Comparison of ENCODE assay signal across 8 cellular contexts in the genomic region with DNA sequence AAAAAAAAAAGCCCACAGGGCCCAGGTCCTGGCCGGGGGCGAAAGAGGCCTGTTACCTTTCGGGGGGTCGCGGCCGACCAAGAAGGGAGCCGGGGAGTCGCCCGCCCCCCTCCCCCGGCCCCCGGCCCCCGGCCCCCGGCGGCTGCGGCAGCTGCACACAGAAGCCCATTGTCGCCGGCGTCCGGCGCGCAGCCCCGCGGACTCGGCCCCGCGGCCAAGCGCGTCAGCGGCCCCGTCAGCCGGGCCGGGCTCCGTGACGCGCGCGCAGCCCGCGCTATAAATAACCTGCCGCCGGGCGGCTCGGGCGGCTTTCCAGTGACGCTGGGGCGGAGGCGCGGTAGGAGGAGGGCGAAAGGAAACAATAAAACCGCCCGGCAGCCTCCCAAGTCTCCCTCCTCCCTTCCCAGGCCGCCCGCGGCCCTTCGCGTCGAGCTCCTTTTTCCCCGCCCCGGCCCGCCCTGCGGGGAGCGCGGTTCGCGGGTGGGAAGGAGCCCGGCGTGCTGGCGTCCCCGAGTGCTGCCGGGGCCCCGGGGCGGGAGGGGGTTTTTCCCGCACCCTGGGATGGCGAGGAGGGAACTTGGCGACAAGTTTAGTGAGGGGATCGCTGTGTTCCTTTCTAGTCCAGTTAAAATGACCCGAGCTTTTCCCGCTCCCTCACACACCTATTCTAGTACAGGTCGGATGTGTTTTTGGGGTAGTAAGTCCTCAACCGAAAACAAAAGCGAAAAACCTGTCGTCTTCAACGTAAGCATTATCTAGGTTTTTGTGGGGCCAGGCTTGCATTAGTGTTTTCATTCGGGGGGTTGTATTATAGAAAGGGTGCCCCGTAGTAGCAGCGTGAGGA. TPM values are rescaled to one million over a fixed set of nuclear protein-coding genes. Genes with fewer than 3 reads are reported as not detected.
A peak's percentile ranks its signal among the peaks of the same experiment; 100 is the strongest.
DNase-seq lines count a peak whose midpoint lies in the region; ATAC-seq, FAIRE-seq and TF ChIP-seq lines count a peak whose summit lies in the region.

No MANE protein-coding gene starts in this region.

- peak; percentile 65 to 90 for DNase-seq in A549 (ENCODE audit: low read depth in 1 of 2, low spot score in 1 of 2)
- DNase-seq in NCI-H2171 (lab: John Stamatoyannopoulos, UW), result peak; percentile 82
- DNase-seq in activated B cell treated with CpG ODN at 0.5 μM for 24 hours, result peak; percentile 88
- peak; percentile 20 to 94 (median 85) for DNase-seq in caudate nucleus (lab: John Stamatoyannopoulos, UW)
- peak; percentile 95 for DNase-seq in islet precursor cell
- peak; percentile 76 to 84 for DNase-seq in stimulated activated CD4-positive, alpha-beta T cell treated with anti-CD3 and anti-CD28 coated beads, Interleukin-12 subunit alpha, Interleukin-12 subunit beta, amount 100 ng/mL, for 24 hours (ENCODE audit: low read depth in 2 of 2)

- no peaks in the 10 kb centered on the region for H3K9me3 ChIP-seq in A549

- peak; percentile 77 to 78 for ATAC-seq in A549
- peak; percentile 46 for ATAC-seq in GM18861 (IDR thresholded peaks at IDR 0.05; ENCODE audit: unreplicated experiment)
- peak; percentile 46 for ATAC-seq in HG03066 (IDR thresholded peaks at IDR 0.05; ENCODE audit: low read depth, unreplicated experiment)
- ATAC-seq in activated B cell treated with CpG ODN at 0.5 μM for 24 hours (ENCODE audit: low read depth), result peak; percentile 46

- H3K27ac Mint-ChIP-seq in activated B cell treated with CpG ODN at 0.5 μM for 24 hours, result peak overlapping the region; percentile 97

- FAIRE-seq in A549 (lab: Jason Lieb, UNC), result no peak

- H3K4me3 ChIP-seq in A549, result peak overlapping the region; percentile 93

- peaks cover 39% of the 10 kb centered on the region for H3K4me1 ChIP-seq in A549

- peak; percentile 37; the same call in 1 of the 2 replicates for TF ChIP-seq POLR2A in A549 (IDR thresholded peaks at IDR 0.05; ENCODE audit: low read length)

- intact Hi-C loops in activated B cell treated with CpG ODN at 0.5 μM for 24 hours (cut with micrococcal nuclease), result no loop called here

- no peaks in the 10 kb centered on the region for H3K9me3 Mint-ChIP-seq in activated B cell treated with CpG ODN at 0.5 μM for 24 hours

- peak overlapping the region; percentile 92 for H3K4me3 Mint-ChIP-seq in activated B cell treated with CpG ODN at 0.5 μM for 24 hours

- WGBS in A549 (ENCODE audit: missing lambda C conversion rate), result 1% methylated on average over 42 of the region's 86 CpGs

- no peak for TF ChIP-seq EP300 in A549 (IDR thresholded peaks at IDR 0.05)

- POLR2A ChIA-PET in A549 (lab: Yijun Ruan, JAX) (interaction anchor here (0.6 to 1.8 kb wide), 16 partner anchors 9 to 840 kb away, joined by 3 to 26 read pairs (median 3); partner anchors contain the start of gene NR4A2), activated B cell treated with CpG ODN at 0.5 μM for 24 hours (lab: Charles Lee) (interaction anchor here (0.5 to 5.4 kb wide), 20 partner anchors 10 to 1534 kb away, joined by 3 to 120 read pairs (median 4); partner anchors contain the start of genes GPD2 and NR4A2)

- no peaks in the 10 kb centered on the region for H3K27me3 Mint-ChIP-seq in activated B cell treated with CpG ODN at 0.5 μM for 24 hours

- peak overlapping the region; percentile 88 for H3K4me2 ChIP-seq in A549

- CTCF ChIA-PET in A549 (lab: Yijun Ruan, JAX) (interaction anchor here (0.5 to 1.0 kb wide), 2 partner anchors 240 to 851 kb away, joined by 3 read pairs; no protein-coding TSS in a partner anchor), activated B cell treated with CpG ODN at 0.5 μM for 24 hours (lab: Charles Lee) (no interaction called here)

- TF ChIP-seq CTCF in A549 (IDR thresholded peaks at IDR 0.05) (no peak), activated B cell treated with CpG ODN at 0.5 μM for 24 hours (IDR thresholded peaks at IDR 0.05) (no peak)

- TF ChIP-seq RAD21 in A549 (conservative IDR thresholded peaks at IDR 0.05 in 1 of 2, IDR thresholded peaks at IDR 0.05 in 1 of 2), result no peak; a peak in 1 of 5 replicates

- H3K27ac ChIP-seq in A549 (peak overlapping the region; percentile 98 to 99), caudate nucleus (ENCODE audit: low read depth, low read length) (peak overlapping the region; percentile 99)

- H3K36me3 Mint-ChIP-seq in activated B cell treated with CpG ODN at 0.5 μM for 24 hours (ENCODE audit: low read depth), result peaks cover 7% of the 10 kb centered on the region

- H3K4me1 Mint-ChIP-seq in activated B cell treated with CpG ODN at 0.5 μM for 24 hours, result peaks cover 23% of the 10 kb centered on the region

TF ChIP-seq in A549, 52 proteins besides CTCF, POLR2A, EP300 and RAD21 (continues in another document):
- TF ChIP-seq TP53 (CRISPR knock-in tag; IDR thresholded peaks at IDR 0.05) (peak; percentile 22; the same call in 1 of the 2 replicates), KDM5A (IDR thresholded peaks at IDR 0.05) (no peak), ZFP36 (IDR thresholded peaks at IDR 0.05; ENCODE audit: borderline replicate concordance, partially characterized antibody) (no peak), REST (IDR thresholded peaks at IDR 0.05) (0 out of 2 replicates have a peak, but pooled peaks have one; percentile 6), RFX5 (IDR thresholded peaks at IDR 0.05) (no peak), FOSB (CRISPR knock-in tag; IDR thresholded peaks at IDR 0.05) (no peak), CHD4 (IDR thresholded peaks at IDR 0.05; ENCODE audit: borderline replicate concordance) (no peak), RCOR1 (IDR thresholded peaks at IDR 0.05; ENCODE audit: low read depth, low read length) (no peak), ZNF302 (CRISPR knock-in tag; IDR thresholded peaks at IDR 0.05) (no peak), CHD2 (IDR thresholded peaks at IDR 0.05; ENCODE audit: low read length, partially characterized antibody) (no peak), NR3C1 (IDR thresholded peaks at IDR 0.05) (no peak), HES2 (IDR thresholded peaks at IDR 0.05) (no peak), ZC3H11A (IDR thresholded peaks at IDR 0.05) (no peak), PHF8 (IDR thresholded peaks at IDR 0.05; ENCODE audit: borderline replicate concordance, low read depth) (peak; percentile 39; the same call in 1 of the 2 replicates), MAFK (IDR thresholded peaks at IDR 0.05; ENCODE audit: partially characterized antibody) (no peak), HEYL (CRISPR knock-in tag; IDR thresholded peaks at IDR 0.05) (no peak), FOSL2 (IDR thresholded peaks at IDR 0.05) (no peak), FOSL2 (CRISPR knock-in tag; IDR thresholded peaks at IDR 0.05) (no peak; the same call in 1 of the 2 replicates)
- TF ChIP-seq, protein P1, sequence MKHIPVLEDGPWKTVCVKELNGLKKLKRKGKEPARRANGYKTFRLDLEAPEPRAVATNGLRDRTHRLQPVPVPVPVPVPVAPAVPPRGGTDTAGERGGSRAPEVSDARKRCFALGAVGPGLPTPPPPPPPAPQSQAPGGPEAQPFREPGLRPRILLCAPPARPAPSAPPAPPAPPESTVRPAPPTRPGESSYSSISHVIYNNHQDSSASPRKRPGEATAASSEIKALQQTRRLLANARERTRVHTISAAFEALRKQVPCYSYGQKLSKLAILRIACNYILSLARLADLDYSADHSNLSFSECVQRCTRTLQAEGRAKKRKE (CRISPR knock-in tag; IDR thresholded peaks at IDR 0.05; ENCODE audit: low read depth), result no peak

RNA-seq across cellular contexts. Expression of gene NR4A2, which starts 10.0 kb away (rescaled TPM):
- polyA plus RNA-seq in A549 (2011; rRNA removed) (7.3 and 9.7 TPM in 2 replicates), A549 (2017; fragmentation: RNase III; extraction: RNeasy Plus Mini Kit Qiagen cat#74134 plus additional on column Dnase treatment) (1.2 to 2.3 TPM (median 1.9 TPM) in 3 replicates)
- 6.7 and 12.4 TPM in 2 replicates for polyA plus RNA-seq in A549 (2012; cell fraction: cytosol; rRNA removed)
- polyA plus RNA-seq in A549 (2012; cell fraction: nucleus; rRNA removed), result 40.9 and 44.7 TPM in 2 replicates
- polyA minus RNA-seq in A549 (2011; rRNA and poly(A)+ RNA removed), result 23.9 and 29.1 TPM in 2 replicates
- 6.7 and 7.5 TPM in 2 replicates for total RNA-seq in activated B cell treated with CpG ODN at 0.5 μM for 24 hours

Comparison
In these comparisons a context has a peak if more than half of its experiments do, and no peak if none do; other contexts are left out.
1. Peak in every context shown above with its lines: DNase-seq, ATAC-seq, H3K4me3 ChIP-seq and H3K27ac ChIP-seq.